1 cellular context compared by ENCODE assay signal in genomic region chr7:151688236-151688780, GRCh38.
TF ChIP-seq lines count a peak whose summit lies in the region.

No MANE protein-coding gene starts in this region.

TF ChIP-seq in HCT116, 20 proteins besides CTCF, POLR2A, EP300 and RAD21:
- no peak for TF ChIP-seq REST (IDR thresholded peaks at IDR 0.05; ENCODE audit: low read depth)
- TF ChIP-seq SIN3A (IDR thresholded peaks at IDR 0.05; ENCODE audit: low read depth), result no peak
- TF ChIP-seq EGR1 (IDR thresholded peaks at IDR 0.05; ENCODE audit: low read depth), result no peak
TF ChIP-seq in HCT116: peak in this region for 0.
